Comparison of ENCODE assay signal across 8 cellular contexts in the genomic region with DNA sequence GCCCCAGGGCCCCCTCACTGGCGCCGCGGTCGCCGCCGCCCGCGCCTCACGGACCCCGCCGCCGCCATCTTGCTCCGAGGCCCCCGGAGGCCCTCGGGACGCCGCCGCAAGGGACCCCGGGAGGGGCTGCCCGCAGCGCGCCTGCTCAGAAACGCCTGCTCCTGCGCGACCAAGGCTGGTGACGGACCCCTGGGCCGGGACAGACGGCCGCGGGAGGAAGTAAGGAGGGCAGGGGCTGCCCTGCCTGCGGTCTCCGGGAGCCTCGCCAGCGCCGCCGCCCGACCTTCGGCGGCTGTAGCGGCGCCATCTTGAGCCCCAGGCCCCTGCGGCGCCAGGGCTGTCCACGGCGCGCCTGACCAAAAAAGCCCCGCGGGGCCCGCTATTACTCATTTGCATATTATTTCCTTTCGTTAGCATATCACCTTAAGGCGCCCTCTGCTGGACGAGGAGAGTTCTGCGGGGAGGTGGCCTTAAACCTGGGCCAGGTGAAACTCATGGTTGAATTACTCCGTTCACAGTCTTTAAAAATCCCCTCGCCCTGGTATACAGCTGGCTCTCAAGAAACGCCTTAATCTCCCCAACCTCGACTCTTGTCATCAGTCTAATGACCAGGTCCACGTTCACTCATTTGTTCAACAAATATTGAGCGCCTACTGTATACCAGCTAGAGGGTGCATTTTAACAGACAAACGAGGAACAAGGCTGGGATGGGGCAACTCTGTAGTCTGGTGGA. TPM values are rescaled to one million over a fixed set of nuclear protein-coding genes. Genes with fewer than 3 reads are reported as not detected.
A peak's percentile ranks its signal among the peaks of the same experiment; 100 is the strongest.
DNase-seq lines count a peak whose midpoint lies in the region; ATAC-seq lines count a peak whose summit lies in the region.

A gene with protein sequence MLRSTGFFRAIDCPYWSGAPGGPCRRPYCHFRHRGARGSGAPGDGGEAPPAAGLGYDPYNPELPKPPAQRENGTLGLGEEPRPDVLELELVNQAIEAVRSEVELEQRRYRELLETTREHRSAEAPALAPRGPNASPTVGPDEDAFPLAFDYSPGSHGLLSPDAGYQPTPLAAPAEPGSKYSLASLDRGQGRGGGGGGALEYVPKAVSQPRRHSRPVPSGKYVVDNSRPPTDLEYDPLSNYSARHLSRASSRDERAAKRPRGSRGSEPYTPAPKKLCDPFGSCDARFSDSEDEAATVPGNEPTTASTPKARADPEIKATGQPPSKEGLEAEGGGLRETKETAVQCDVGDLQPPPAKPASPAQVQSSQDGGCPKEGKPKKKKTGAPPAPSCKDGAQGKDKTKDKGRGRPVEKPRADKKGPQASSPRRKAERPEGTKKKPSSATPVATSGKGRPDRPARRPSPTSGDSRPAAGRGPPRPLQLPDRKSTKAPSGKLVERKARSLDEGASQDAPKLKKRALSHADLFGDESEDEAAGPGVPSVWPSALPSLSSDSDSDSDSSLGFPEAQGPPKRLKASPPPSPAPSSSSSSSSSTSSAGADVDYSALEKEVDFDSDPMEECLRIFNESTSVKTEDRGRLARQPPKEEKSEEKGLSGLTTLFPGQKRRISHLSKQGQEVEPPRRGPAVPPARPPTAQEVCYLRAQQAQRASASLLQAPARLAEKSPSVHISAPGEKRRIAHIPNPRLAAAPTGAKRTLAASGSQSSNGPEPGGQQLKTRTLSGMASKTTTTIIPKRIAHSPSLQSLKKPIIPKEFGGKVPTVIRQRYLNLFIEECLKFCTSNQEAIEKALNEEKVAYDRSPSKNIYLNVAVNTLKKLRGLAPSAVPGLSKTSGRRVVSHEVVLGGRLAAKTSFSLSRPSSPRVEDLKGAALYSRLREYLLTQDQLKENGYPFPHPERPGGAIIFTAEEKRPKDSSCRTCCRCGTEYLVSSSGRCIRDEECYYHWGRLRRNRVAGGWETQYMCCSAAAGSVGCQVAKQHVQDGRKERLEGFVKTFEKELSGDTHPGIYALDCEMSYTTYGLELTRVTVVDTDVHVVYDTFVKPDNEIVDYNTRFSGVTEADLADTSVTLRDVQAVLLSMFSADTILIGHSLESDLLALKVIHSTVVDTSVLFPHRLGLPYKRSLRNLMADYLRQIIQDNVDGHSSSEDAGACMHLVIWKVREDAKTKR (minus strand): TSS at position 85 of the 733 bp plus-strand sequence. CDS start 125 bp downstream, outside the sequence.

- no peaks in the 10 kb centered on the region for H3K9me3 Mint-ChIP-seq in effector memory CD8-positive, alpha-beta T cell

- H3K4me1 ChIP-seq in mesenchymal stem cell (ENCODE audit: control insufficient read depth, insufficient read depth, low read depth, low read length), result peaks cover 33% of the 10 kb centered on the region

- no peak within 1 kb of the TSS for H2AFZ ChIP-seq in mesenchymal stem cell (ENCODE audit: low read depth, low read length)

- H3K36me3 Mint-ChIP-seq in effector memory CD8-positive, alpha-beta T cell (ENCODE audit: insufficient read depth), result peaks cover 74% of the 10 kb centered on the region

- no peaks in the 10 kb centered on the region for H3K9me3 ChIP-seq in mesenchymal stem cell (ENCODE audit: control insufficient read depth, low read length)

- peak within 1 kb of the TSS; percentile 84 to 85 for H3K4me3 Mint-ChIP-seq in effector memory CD8-positive, alpha-beta T cell

- peak within 1 kb of the TSS in 1 of 2 experiments; percentile 20 for H3K23ac ChIP-seq in mesenchymal stem cell (ENCODE audit: low read length in 2 of 2)

- peak within 1 kb of the TSS; percentile 88 to 98 for H3K4ac ChIP-seq in mesenchymal stem cell (ENCODE audit: low read depth in 1 of 2, low read length in 2 of 2)

- H3K36me3 ChIP-seq in mesenchymal stem cell (ENCODE audit: control insufficient read depth in 1 of 2, insufficient read depth in 2 of 2, low read depth in 1 of 2, low read length in 2 of 2), result peaks cover 4 to 48% of the 10 kb centered on the region in 2 experiments

- H3K18ac ChIP-seq in mesenchymal stem cell (ENCODE audit: low read depth in 1 of 2, low read length in 2 of 2), result peak within 1 kb of the TSS; percentile 92 to 100

- peak within 1 kb of the TSS; percentile 81 for H2BK15ac ChIP-seq in mesenchymal stem cell (ENCODE audit: low read depth, poor library complexity, severe bottlenecking)

- peak; percentile 71 for ATAC-seq in GM19468 (IDR thresholded peaks at IDR 0.05; ENCODE audit: extremely low read depth, unreplicated experiment)
- ATAC-seq in effector memory CD8-positive, alpha-beta T cell (replicated peaks), result peak; percentile 79

- H3K79me1 ChIP-seq in mesenchymal stem cell (replicated peaks; ENCODE audit: low read length, poor library complexity, severe bottlenecking), result peaks cover 24% of the 10 kb centered on the region

- peak within 1 kb of the TSS; percentile 78 for H3K27ac ChIP-seq in mesenchymal stem cell (ENCODE audit: low read length, poor library complexity, severe bottlenecking)

- peak within 1 kb of the TSS; percentile 97 for H2BK120ac ChIP-seq in mesenchymal stem cell (ENCODE audit: low read depth, low read length)

- peak within 1 kb of the TSS; percentile 98 for H4K91ac ChIP-seq in mesenchymal stem cell (ENCODE audit: low read length)

- no peaks in the 10 kb centered on the region for H3K27me3 ChIP-seq in mesenchymal stem cell (ENCODE audit: control insufficient read depth in 1 of 2, insufficient read depth in 1 of 2, low read length in 2 of 2)

- H3K27me3 Mint-ChIP-seq in effector memory CD8-positive, alpha-beta T cell, result no peaks in the 10 kb centered on the region

- peak within 1 kb of the TSS; percentile 99 for H3K9ac ChIP-seq in mesenchymal stem cell (ENCODE audit: low read length)

- no peak within 1 kb of the TSS for H2BK12ac ChIP-seq in mesenchymal stem cell (ENCODE audit: low read length in 2 of 2)

- peaks cover 35 to 47% of the 10 kb centered on the region in 2 donors for H3K4me1 Mint-ChIP-seq in effector memory CD8-positive, alpha-beta T cell (ENCODE audit: low read depth in 2 of 2)

- DNase-seq in COLO829 (ENCODE audit: low spot score) (peak; percentile 82), HT-29 (ENCODE audit: low spot score) (peak; percentile 92), mesenchymal stem cell (peak; percentile 94)
- DNase-seq in NK-92 treated with Interleukin-12 subunit alpha and Interleukin-12 subunit beta, amount 100 ng/mL, for 24 hours (lab: John Stamatoyannopoulos, UW), result peak; percentile 91
- DNase-seq in activated CD8-positive, alpha-beta memory T cell treated with anti-CD3 and anti-CD28 coated beads for 24 hours, result peak; percentile 100
- peak; percentile 98 to 99 (median 99) for DNase-seq in effector memory CD8-positive, alpha-beta T cell
- DNase-seq in stimulated activated CD8-positive, alpha-beta memory T cell treated with anti-CD3 and anti-CD28 coated beads, Interleukin-12 subunit alpha, Interleukin-12 subunit beta, amount 100 ng/mL, for 4 hours (ENCODE audit: low read depth), result peak; percentile 95

- peak within 1 kb of the TSS; percentile 82 for H3K4me2 ChIP-seq in mesenchymal stem cell (ENCODE audit: low read length, poor library complexity, severe bottlenecking)

- H2AK5ac ChIP-seq in mesenchymal stem cell (ENCODE audit: low read length, severe bottlenecking), result peak within 1 kb of the TSS; percentile 49

- peak within 1 kb of the TSS; percentile 99 for H4K8ac ChIP-seq in mesenchymal stem cell (ENCODE audit: low read length)

- H3K14ac ChIP-seq in mesenchymal stem cell (ENCODE audit: low read length in 2 of 2), result peak within 1 kb of the TSS in 1 of 2 experiments; percentile 89

- peak within 1 kb of the TSS; percentile 77 to 89 for H3K4me3 ChIP-seq in mesenchymal stem cell (ENCODE audit: insufficient read depth in 1 of 2, low read depth in 1 of 2, low read length in 2 of 2)

- peak within 1 kb of the TSS; percentile 99 for H2BK5ac ChIP-seq in mesenchymal stem cell (ENCODE audit: low read depth, low read length, poor library complexity, severe bottlenecking)

- peak within 1 kb of the TSS; percentile 89 to 92 for H3K27ac Mint-ChIP-seq in effector memory CD8-positive, alpha-beta T cell

- WGBS in mesenchymal stem cell, result 4% methylated on average over 40 of the region's 60 CpGs

RNA-seq across cellular contexts. Expression of the gene that starts here (rescaled TPM):
- 19.1 and 26.1 TPM in 2 replicates for total RNA-seq in HT-29 (2014; rRNA removed; shearing (Covaris generic))
- 16.0 TPM for polyA plus RNA-seq in mesenchymal stem cell (2013, experiment 1 of 2)
- polyA plus RNA-seq in mesenchymal stem cell (2013, experiment 2 of 2), result 14.2 TPM

Comparison
In these comparisons a context has a peak if more than half of its experiments do, and no peak if none do; other contexts are left out.
1. Peak in every context shown above with its lines: DNase-seq, ATAC-seq, H3K4me3 ChIP-seq and H3K27ac ChIP-seq.